1 cellular context compared by ENCODE assay signal in the genomic region with DNA sequence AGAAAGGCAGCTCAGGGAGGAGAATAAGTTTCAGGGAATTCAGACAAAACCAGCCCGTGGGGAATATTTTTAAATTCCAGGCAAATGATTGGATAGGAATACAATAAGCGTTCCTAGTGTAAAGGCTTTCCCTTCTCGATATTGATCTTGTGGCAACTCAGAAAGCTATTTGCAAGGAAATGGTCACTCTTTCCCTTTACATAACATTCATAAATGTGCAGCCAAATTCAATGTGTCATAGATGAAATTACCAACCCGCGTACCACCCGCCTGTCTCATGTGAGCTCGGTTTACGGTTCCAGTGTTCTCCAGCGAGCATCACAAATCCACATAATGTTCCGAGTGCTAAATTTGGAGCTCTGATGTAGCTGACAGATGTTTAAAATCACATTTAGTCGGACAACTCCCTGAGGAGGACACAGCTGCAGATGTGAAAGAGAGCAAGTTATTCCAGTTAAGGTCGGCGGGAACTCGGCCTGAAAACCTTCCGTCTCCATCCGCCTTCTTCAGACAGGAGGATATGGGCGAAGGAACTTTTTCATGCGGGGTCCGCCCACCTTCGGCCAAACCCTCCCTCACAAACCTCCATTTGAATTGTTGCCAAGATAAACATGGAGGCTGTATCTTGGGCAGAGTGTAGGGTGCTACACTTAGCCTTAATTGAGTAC.
TF ChIP-seq lines count a peak whose summit lies in the region.

No MANE protein-coding gene starts in this region.

TF ChIP-seq in HepG2, 621 proteins besides CTCF, POLR2A, EP300 and RAD21:
- TF ChIP-seq, protein P1, sequence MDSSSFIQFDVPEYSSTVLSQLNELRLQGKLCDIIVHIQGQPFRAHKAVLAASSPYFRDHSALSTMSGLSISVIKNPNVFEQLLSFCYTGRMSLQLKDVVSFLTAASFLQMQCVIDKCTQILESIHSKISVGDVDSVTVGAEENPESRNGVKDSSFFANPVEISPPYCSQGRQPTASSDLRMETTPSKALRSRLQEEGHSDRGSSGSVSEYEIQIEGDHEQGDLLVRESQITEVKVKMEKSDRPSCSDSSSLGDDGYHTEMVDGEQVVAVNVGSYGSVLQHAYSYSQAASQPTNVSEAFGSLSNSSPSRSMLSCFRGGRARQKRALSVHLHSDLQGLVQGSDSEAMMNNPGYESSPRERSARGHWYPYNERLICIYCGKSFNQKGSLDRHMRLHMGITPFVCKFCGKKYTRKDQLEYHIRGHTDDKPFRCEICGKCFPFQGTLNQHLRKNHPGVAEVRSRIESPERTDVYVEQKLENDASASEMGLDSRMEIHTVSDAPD (CRISPR knock-in tag; IDR thresholded peaks at IDR 0.05): no peak
- TF ChIP-seq ZNF296 (CRISPR knock-in tag; conservative IDR thresholded peaks at IDR 0.05) (no peak), KMT2A (CRISPR knock-in tag; IDR thresholded peaks at IDR 0.05) (no peak), ZNF232 (CRISPR knock-in tag; IDR thresholded peaks at IDR 0.05; ENCODE audit: borderline replicate concordance) (no peak), MIER2 (CRISPR knock-in tag; IDR thresholded peaks at IDR 0.05) (no peak), HHEX (CRISPR knock-in tag; IDR thresholded peaks at IDR 0.05) (no peak), DMAP1 (CRISPR knock-in tag; IDR thresholded peaks at IDR 0.05) (no peak)
- TF ChIP-seq, protein P2, sequence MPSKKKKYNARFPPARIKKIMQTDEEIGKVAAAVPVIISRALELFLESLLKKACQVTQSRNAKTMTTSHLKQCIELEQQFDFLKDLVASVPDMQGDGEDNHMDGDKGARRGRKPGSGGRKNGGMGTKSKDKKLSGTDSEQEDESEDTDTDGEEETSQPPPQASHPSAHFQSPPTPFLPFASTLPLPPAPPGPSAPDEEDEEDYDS (CRISPR knock-in tag; IDR thresholded peaks at IDR 0.05): no peak
